In genomic region chr6:44043479-44044153, GRCh38 we compare ENCODE assay signal across 1 cellular context.
TF ChIP-seq lines count a peak whose summit lies in the region.

No MANE protein-coding gene starts in this region.

TF ChIP-seq in K562, 482 proteins besides CTCF, POLR2A, EP300 and RAD21 (continued from another document and continues in another):
- TF ChIP-seq ETV6 (IDR thresholded peaks at IDR 0.05; ENCODE audit: borderline replicate concordance in 1 of 2, low read depth in 2 of 2, low read length in 1 of 2) = no peak
- no peak for TF ChIP-seq ETV6 (CRISPR knock-in tag; IDR thresholded peaks at IDR 0.05; ENCODE audit: borderline replicate concordance)
- TF ChIP-seq ZKSCAN1 (IDR thresholded peaks at IDR 0.05; ENCODE audit: low read depth, low read length) = no peak
- no peak for TF ChIP-seq ZNF551 (CRISPR knock-in tag; IDR thresholded peaks at IDR 0.05)
- TF ChIP-seq, protein P1, sequence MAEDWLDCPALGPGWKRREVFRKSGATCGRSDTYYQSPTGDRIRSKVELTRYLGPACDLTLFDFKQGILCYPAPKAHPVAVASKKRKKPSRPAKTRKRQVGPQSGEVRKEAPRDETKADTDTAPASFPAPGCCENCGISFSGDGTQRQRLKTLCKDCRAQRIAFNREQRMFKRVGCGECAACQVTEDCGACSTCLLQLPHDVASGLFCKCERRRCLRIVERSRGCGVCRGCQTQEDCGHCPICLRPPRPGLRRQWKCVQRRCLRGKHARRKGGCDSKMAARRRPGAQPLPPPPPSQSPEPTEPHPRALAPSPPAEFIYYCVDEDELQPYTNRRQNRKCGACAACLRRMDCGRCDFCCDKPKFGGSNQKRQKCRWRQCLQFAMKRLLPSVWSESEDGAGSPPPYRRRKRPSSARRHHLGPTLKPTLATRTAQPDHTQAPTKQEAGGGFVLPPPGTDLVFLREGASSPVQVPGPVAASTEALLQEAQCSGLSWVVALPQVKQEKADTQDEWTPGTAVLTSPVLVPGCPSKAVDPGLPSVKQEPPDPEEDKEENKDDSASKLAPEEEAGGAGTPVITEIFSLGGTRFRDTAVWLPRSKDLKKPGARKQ (CRISPR knock-in tag; IDR thresholded peaks at IDR 0.05) = no peak
- TF ChIP-seq ZNF143 (CRISPR knock-in tag; IDR thresholded peaks at IDR 0.05) = no peak
- TF ChIP-seq, protein P2, sequence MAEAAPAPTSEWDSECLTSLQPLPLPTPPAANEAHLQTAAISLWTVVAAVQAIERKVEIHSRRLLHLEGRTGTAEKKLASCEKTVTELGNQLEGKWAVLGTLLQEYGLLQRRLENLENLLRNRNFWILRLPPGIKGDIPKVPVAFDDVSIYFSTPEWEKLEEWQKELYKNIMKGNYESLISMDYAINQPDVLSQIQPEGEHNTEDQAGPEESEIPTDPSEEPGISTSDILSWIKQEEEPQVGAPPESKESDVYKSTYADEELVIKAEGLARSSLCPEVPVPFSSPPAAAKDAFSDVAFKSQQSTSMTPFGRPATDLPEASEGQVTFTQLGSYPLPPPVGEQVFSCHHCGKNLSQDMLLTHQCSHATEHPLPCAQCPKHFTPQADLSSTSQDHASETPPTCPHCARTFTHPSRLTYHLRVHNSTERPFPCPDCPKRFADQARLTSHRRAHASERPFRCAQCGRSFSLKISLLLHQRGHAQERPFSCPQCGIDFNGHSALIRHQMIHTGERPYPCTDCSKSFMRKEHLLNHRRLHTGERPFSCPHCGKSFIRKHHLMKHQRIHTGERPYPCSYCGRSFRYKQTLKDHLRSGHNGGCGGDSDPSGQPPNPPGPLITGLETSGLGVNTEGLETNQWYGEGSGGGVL (CRISPR knock-in tag; IDR thresholded peaks at IDR 0.05) = no peak
- no peak for TF ChIP-seq GTF2E2 (tag; IDR thresholded peaks at IDR 0.05)
- no peak for TF ChIP-seq RBM25 (IDR thresholded peaks at IDR 0.05; ENCODE audit: low read depth, low read length, severe bottlenecking)
- TF ChIP-seq CBFB (CRISPR knock-in tag; IDR thresholded peaks at IDR 0.05) = no peak
- TF ChIP-seq ZNF277 (CRISPR knock-in tag; IDR thresholded peaks at IDR 0.05; ENCODE audit: borderline replicate concordance) = no peak
- TF ChIP-seq BDP1 (IDR thresholded peaks at IDR 0.05; ENCODE audit: insufficient read depth, insufficient read length) = no peak
- no peak for TF ChIP-seq ZNF134 (CRISPR knock-in tag; conservative IDR thresholded peaks at IDR 0.05)
- TF ChIP-seq HEY1 (CRISPR knock-in tag; IDR thresholded peaks at IDR 0.05; ENCODE audit: borderline replicate concordance) = no peak
- TF ChIP-seq ZNF707 (CRISPR knock-in tag; conservative IDR thresholded peaks at IDR 0.05) = no peak
- TF ChIP-seq, protein P3, sequence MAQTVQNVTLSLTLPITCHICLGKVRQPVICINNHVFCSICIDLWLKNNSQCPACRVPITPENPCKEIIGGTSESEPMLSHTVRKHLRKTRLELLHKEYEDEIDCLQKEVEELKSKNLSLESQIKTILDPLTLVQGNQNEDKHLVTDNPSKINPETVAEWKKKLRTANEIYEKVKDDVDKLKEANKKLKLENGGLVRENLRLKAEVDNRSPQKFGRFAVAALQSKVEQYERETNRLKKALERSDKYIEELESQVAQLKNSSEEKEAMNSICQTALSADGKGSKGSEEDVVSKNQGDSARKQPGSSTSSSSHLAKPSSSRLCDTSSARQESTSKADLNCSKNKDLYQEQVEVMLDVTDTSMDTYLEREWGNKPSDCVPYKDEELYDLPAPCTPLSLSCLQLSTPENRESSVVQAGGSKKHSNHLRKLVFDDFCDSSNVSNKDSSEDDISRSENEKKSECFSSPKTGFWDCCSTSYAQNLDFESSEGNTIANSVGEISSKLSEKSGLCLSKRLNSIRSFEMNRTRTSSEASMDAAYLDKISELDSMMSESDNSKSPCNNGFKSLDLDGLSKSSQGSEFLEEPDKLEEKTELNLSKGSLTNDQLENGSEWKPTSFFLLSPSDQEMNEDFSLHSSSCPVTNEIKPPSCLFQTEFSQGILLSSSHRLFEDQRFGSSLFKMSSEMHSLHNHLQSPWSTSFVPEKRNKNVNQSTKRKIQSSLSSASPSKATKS (CRISPR knock-in tag; IDR thresholded peaks at IDR 0.05) = 0 out of 2 replicates have a peak, but pooled peaks have one; percentile 70
- TF ChIP-seq, protein P4, sequence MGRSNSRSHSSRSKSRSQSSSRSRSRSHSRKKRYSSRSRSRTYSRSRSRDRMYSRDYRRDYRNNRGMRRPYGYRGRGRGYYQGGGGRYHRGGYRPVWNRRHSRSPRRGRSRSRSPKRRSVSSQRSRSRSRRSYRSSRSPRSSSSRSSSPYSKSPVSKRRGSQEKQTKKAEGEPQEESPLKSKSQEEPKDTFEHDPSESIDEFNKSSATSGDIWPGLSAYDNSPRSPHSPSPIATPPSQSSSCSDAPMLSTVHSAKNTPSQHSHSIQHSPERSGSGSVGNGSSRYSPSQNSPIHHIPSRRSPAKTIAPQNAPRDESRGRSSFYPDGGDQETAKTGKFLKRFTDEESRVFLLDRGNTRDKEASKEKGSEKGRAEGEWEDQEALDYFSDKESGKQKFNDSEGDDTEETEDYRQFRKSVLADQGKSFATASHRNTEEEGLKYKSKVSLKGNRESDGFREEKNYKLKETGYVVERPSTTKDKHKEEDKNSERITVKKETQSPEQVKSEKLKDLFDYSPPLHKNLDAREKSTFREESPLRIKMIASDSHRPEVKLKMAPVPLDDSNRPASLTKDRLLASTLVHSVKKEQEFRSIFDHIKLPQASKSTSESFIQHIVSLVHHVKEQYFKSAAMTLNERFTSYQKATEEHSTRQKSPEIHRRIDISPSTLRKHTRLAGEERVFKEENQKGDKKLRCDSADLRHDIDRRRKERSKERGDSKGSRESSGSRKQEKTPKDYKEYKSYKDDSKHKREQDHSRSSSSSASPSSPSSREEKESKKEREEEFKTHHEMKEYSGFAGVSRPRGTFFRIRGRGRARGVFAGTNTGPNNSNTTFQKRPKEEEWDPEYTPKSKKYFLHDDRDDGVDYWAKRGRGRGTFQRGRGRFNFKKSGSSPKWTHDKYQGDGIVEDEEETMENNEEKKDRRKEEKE (IDR thresholded peaks at IDR 0.05; ENCODE audit: borderline replicate concordance in 1 of 2, control insufficient read depth in 1 of 2, low read depth in 2 of 2, low read length in 1 of 2) = no peak
- no peak for TF ChIP-seq GTF2B (IDR thresholded peaks at IDR 0.05; ENCODE audit: extremely low read depth, insufficient read length)
- peak; percentile 70; the same call in 1 of the 2 replicates for TF ChIP-seq NFXL1 (CRISPR knock-in tag; IDR thresholded peaks at IDR 0.05)
- TF ChIP-seq KLF6 (CRISPR knock-in tag; IDR thresholded peaks at IDR 0.05; ENCODE audit: borderline replicate concordance) = peak; percentile 65; the same call in 1 of the 2 replicates
- no peak for TF ChIP-seq ZNF699 (CRISPR knock-in tag; IDR thresholded peaks at IDR 0.05; ENCODE audit: insufficient replicate concordance)
- TF ChIP-seq ELK3 (CRISPR knock-in tag; IDR thresholded peaks at IDR 0.05) = no peak
- TF ChIP-seq ESRRA (IDR thresholded peaks at IDR 0.05; ENCODE audit: borderline replicate concordance, low read depth) = peak; percentile 69
- TF ChIP-seq ZNF436 (CRISPR knock-in tag; IDR thresholded peaks at IDR 0.05) = no peak
- TF ChIP-seq MAFK (IDR thresholded peaks at IDR 0.05; ENCODE audit: low read length) = no peak; the same call in 1 of the 2 replicates
- no peak for TF ChIP-seq KLF10 (CRISPR knock-in tag; IDR thresholded peaks at IDR 0.05)
- no peak for TF ChIP-seq ZNF407 (IDR thresholded peaks at IDR 0.05; ENCODE audit: low read depth)
- peak; percentile 8 for TF ChIP-seq PRDM10 (IDR thresholded peaks at IDR 0.05; ENCODE audit: partially characterized antibody)
- no peak for TF ChIP-seq ZNF133 (CRISPR knock-in tag; IDR thresholded peaks at IDR 0.05)
- no peak for TF ChIP-seq EWSR1 (IDR thresholded peaks at IDR 0.05; ENCODE audit: borderline replicate concordance, low read depth, partially characterized antibody)
- no peak for TF ChIP-seq TBP (optimal IDR thresholded peaks at IDR 0.05; ENCODE audit: low read depth, low read length)
- TF ChIP-seq BMI1 (IDR thresholded peaks at IDR 0.05; ENCODE audit: low read length) = no peak
